In genomic region chr7:117065585-117066150, GRCh38 we compare ENCODE assay signal across 22 cellular contexts.
"Had no signal": no experiment of that assay in that cellular context is flagged by ENCODE, and none has a peak within 500 bp of the region (broad histone marks: within the 10 kb centered on the region; RNA-seq: fewer than 3 reads in every experiment).

No MANE protein-coding gene starts in this region.

- H3K27ac Mint-ChIP-seq: activated CD4-positive, alpha-beta T cell treated with anti-CD3 and anti-CD28 coated beads, Interleukin-2, amount 10 ng/mL, durations not matched to agents 7 days and 5 days; activated CD8-positive, alpha-beta T cell treated with anti-CD3 and anti-CD28 coated beads, Interleukin-2, amount 10 ng/mL, durations not matched to agents 7 days and 5 days; effector memory CD8-positive, alpha-beta T cell; memory B cell; naive thymus-derived CD4-positive, alpha-beta T cell; stimulated activated naive CD8-positive, alpha-beta T cell treated with anti-CD3 and anti-CD28 coated beads, Interleukin-15, Interleukin-2, amounts not matched to agents 100 ng/mL and 50 ng/mL, for 24 hours had no signal

- H3K9me3 Mint-ChIP-seq: activated CD4-positive, alpha-beta T cell treated with anti-CD3 and anti-CD28 coated beads, Interleukin-2, amount 10 ng/mL, durations not matched to agents 7 days and 5 days; effector memory CD8-positive, alpha-beta T cell; memory B cell; naive thymus-derived CD4-positive, alpha-beta T cell; stimulated activated naive CD8-positive, alpha-beta T cell treated with anti-CD3 and anti-CD28 coated beads, Interleukin-15, Interleukin-2, amounts not matched to agents 100 ng/mL and 50 ng/mL, for 24 hours had no signal

- H3K36me3 Mint-ChIP-seq: memory B cell had no signal

- H3K27ac ChIP-seq: epithelial cell of prostate, hepatocyte, left lung, ovary, psoas muscle, skin epidermis, transverse colon, uterus had no signal

- ATAC-seq: activated CD8-positive, alpha-beta T cell treated with anti-CD3 and anti-CD28 coated beads, Interleukin-2, amount 10 ng/mL, durations not matched to agents 7 days and 5 days; effector memory CD8-positive, alpha-beta T cell; left lung; naive thymus-derived CD4-positive, alpha-beta T cell; psoas muscle; right cardiac atrium had no signal

- H3K27me3 Mint-ChIP-seq: effector memory CD8-positive, alpha-beta T cell; memory B cell; stimulated activated naive CD8-positive, alpha-beta T cell treated with anti-CD3 and anti-CD28 coated beads, Interleukin-15, Interleukin-2, amounts not matched to agents 100 ng/mL and 50 ng/mL, for 24 hours had no signal

- H3K4me3 ChIP-seq: ascending aorta, hepatocyte, left lung, ovary, psoas muscle, skin epidermis, transverse colon, uterus had no signal

- H3K27me3 ChIP-seq: ascending aorta, hepatocyte, left lung, ovary, transverse colon, uterus had no signal

- DNase-seq: activated CD4-positive, alpha-beta T cell treated with anti-CD3 and anti-CD28 coated beads, Interleukin-2, amount 10 ng/mL, durations not matched to agents 7 days and 5 days; activated CD8-positive, alpha-beta memory T cell treated with anti-CD3 and anti-CD28 coated beads, Interleukin-2, amount 50 U/mL, for 48 hours; activated CD8-positive, alpha-beta T cell treated with anti-CD3 and anti-CD28 coated beads, Interleukin-2, amount 10 ng/mL, durations not matched to agents 7 days and 5 days; activated effector memory CD4-positive, alpha-beta T cell treated with Interleukin-2 at 50 U/mL for 16 hours; activated naive CD4-positive, alpha-beta T cell treated with anti-CD3 and anti-CD28 coated beads, Interleukin-2, amount 50 U/mL, for 16 hours; activated T-cell treated with anti-CD3 and anti-CD28 coated beads, Interleukin-2, amount 50 U/mL, for 48 hours; effector memory CD8-positive, alpha-beta T cell; foreskin fibroblast; left lung; naive thymus-derived CD4-positive, alpha-beta T cell; ovary; psoas muscle; T1000; transverse colon; uterus had no signal

- H3K4me3 Mint-ChIP-seq: activated CD4-positive, alpha-beta T cell treated with anti-CD3 and anti-CD28 coated beads, Interleukin-2, amount 10 ng/mL, durations not matched to agents 7 days and 5 days; activated CD8-positive, alpha-beta T cell treated with anti-CD3 and anti-CD28 coated beads, Interleukin-2, amount 10 ng/mL, durations not matched to agents 7 days and 5 days; effector memory CD8-positive, alpha-beta T cell; memory B cell; naive thymus-derived CD4-positive, alpha-beta T cell; stimulated activated naive CD8-positive, alpha-beta T cell treated with anti-CD3 and anti-CD28 coated beads, Interleukin-15, Interleukin-2, amounts not matched to agents 100 ng/mL and 50 ng/mL, for 24 hours had no signal

- H3K36me3 ChIP-seq: ascending aorta, left lung, ovary, transverse colon, uterus had no signal

- H3K9me3 ChIP-seq: ascending aorta, left lung, ovary, psoas muscle, transverse colon, uterus had no signal
